ENCODE assay signal across 16 cellular contexts in the genomic region with DNA sequence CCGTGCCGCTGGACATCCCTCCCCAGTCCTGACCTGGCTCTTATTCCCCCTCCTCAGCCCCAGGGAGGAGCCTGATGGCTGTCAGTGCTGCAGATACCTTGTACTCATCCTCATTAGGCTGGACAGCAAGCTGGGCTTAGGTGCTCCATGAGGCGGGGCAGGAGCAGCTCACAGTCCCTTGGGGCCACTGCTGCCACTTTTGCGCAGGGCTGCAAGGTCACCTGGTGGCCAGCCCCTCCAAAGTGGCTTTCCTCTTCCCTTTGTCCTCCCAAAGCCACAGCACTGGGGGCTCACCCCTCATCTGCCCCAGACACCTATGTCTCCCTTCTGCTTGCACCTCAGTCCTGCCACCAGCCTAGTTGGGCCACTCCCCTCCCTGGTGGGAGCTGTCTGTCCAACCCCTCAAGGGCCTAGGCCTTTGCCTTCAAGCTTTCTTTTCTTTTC.
DNase-seq lines count a peak whose midpoint lies in the region; ATAC-seq and TF ChIP-seq lines count a peak whose summit lies in the region.
"Had no signal": no experiment of that assay in that cellular context is flagged by ENCODE, and none has a peak within 500 bp of the region (broad histone marks: within the 10 kb centered on the region; RNA-seq: fewer than 3 reads in every experiment).

No MANE protein-coding gene starts in this region.

- no peaks in the 10 kb centered on the region for H3K9me3 Mint-ChIP-seq in activated CD4-positive, alpha-beta T cell treated with anti-CD3 and anti-CD28 coated beads, Interleukin-2, amount 10 ng/mL, durations not matched to agents 7 days and 5 days
- H3K9me3 Mint-ChIP-seq in T-helper 2 cell treated with Interferon-gamma antibody and Interleukin-4, amounts not matched to agents 5 μg/mL and 100 μg/mL, for 36 hours = no peaks in the 10 kb centered on the region

- no peak for TF ChIP-seq CTCF in upper lobe of right lung (IDR thresholded peaks at IDR 0.05)

- H3K4me1 ChIP-seq in upper lobe of right lung = no peaks in the 10 kb centered on the region
- H3K4me1 ChIP-seq: Caco-2 had no signal

- H3K4me3 ChIP-seq in upper lobe of right lung = no peak overlapping the region
- H3K4me3 ChIP-seq: BLaER1, GM23248 had no signal

- H3K4me1 Mint-ChIP-seq in activated CD4-positive, alpha-beta T cell treated with anti-CD3 and anti-CD28 coated beads, Interleukin-2, amount 10 ng/mL, durations not matched to agents 7 days and 5 days = no peaks in the 10 kb centered on the region
- no peaks in the 10 kb centered on the region for H3K4me1 Mint-ChIP-seq in T-helper 2 cell treated with Interferon-gamma antibody and Interleukin-4, amounts not matched to agents 5 μg/mL and 100 μg/mL, for 36 hours (ENCODE audit: low read depth)

- no peak overlapping the region for H3K27ac Mint-ChIP-seq in activated CD4-positive, alpha-beta T cell treated with anti-CD3 and anti-CD28 coated beads, Interleukin-2, amount 10 ng/mL, durations not matched to agents 7 days and 5 days
- H3K27ac Mint-ChIP-seq in T-helper 2 cell treated with Interferon-gamma antibody and Interleukin-4, amounts not matched to agents 5 μg/mL and 100 μg/mL, for 36 hours = no peak overlapping the region

- H3K36me3 Mint-ChIP-seq in activated CD4-positive, alpha-beta T cell treated with anti-CD3 and anti-CD28 coated beads, Interleukin-2, amount 10 ng/mL, durations not matched to agents 7 days and 5 days (ENCODE audit: low read depth) = no peaks in the 10 kb centered on the region
- H3K36me3 Mint-ChIP-seq in T-helper 2 cell treated with Interferon-gamma antibody and Interleukin-4, amounts not matched to agents 5 μg/mL and 100 μg/mL, for 36 hours (ENCODE audit: low read depth) = no peaks in the 10 kb centered on the region
- H3K36me3 Mint-ChIP-seq: CD8-positive, alpha-beta memory T cell had no signal

- H3K27me3 Mint-ChIP-seq in activated CD4-positive, alpha-beta T cell treated with anti-CD3 and anti-CD28 coated beads, Interleukin-2, amount 10 ng/mL, durations not matched to agents 7 days and 5 days = peaks cover 40% of the 10 kb centered on the region
- peaks cover 36% of the 10 kb centered on the region for H3K27me3 Mint-ChIP-seq in T-helper 2 cell treated with Interferon-gamma antibody and Interleukin-4, amounts not matched to agents 5 μg/mL and 100 μg/mL, for 36 hours (ENCODE audit: low read depth)

- DNase-seq in activated CD4-positive, alpha-beta T cell treated with anti-CD3 and anti-CD28 coated beads, Interleukin-2, amount 10 ng/mL, durations not matched to agents 7 days and 5 days = peak; percentile 1
- no peak for DNase-seq in activated CD4-positive, alpha-beta T cell treated with anti-CD3 and anti-CD28 coated beads for 4 hours
- DNase-seq in islet precursor cell (peak; percentile 50), sciatic nerve (ENCODE audit: low spot score) (peak; percentile 31), upper lobe of right lung (no peak)
- no peak for DNase-seq in T-helper 2 cell treated with Interferon-gamma antibody and Interleukin-4, amounts not matched to agents 5 μg/mL and 100 μg/mL, for 36 hours (ENCODE audit: low spot score)
- DNase-seq: Caco-2; CD8-positive, alpha-beta memory T cell; DND-41; GF-D8; GM23248 had no signal

- ATAC-seq in sciatic nerve (no peak), upper lobe of right lung (no peak), GM21526 (IDR thresholded peaks at IDR 0.05; ENCODE audit: low FRiP score, unreplicated experiment) (no peak), HG02981 (IDR thresholded peaks at IDR 0.05; ENCODE audit: unreplicated experiment) (no peak)
- ATAC-seq: HCT116 had no signal

- POLR2A ChIA-PET in activated CD4-positive, alpha-beta T cell treated with anti-CD3 and anti-CD28 coated beads, Interleukin-2, amount 10 ng/mL, durations not matched to agents 7 days and 5 days (lab: Charles Lee) = no interaction called here

- peak overlapping the region; percentile 58 for H3K27ac ChIP-seq in upper lobe of right lung
- H3K27ac ChIP-seq: 22Rv1, BLaER1, GM23248 had no signal

- intact Hi-C loops in sciatic nerve (cut with DNase I) (no loop called here), upper lobe of right lung (cut with DNase I) (no loop called here)

- no peak overlapping the region for H3K4me3 Mint-ChIP-seq in activated CD4-positive, alpha-beta T cell treated with anti-CD3 and anti-CD28 coated beads, Interleukin-2, amount 10 ng/mL, durations not matched to agents 7 days and 5 days
- no peak overlapping the region for H3K4me3 Mint-ChIP-seq in T-helper 2 cell treated with Interferon-gamma antibody and Interleukin-4, amounts not matched to agents 5 μg/mL and 100 μg/mL, for 36 hours
- H3K4me3 Mint-ChIP-seq: CD8-positive, alpha-beta memory T cell had no signal

- no peaks in the 10 kb centered on the region for H3K9me3 ChIP-seq in upper lobe of right lung
- H3K9me3 ChIP-seq: Caco-2 had no signal

- no peaks in the 10 kb centered on the region for H3K36me3 ChIP-seq in upper lobe of right lung
- H3K36me3 ChIP-seq: BLaER1 had no signal

- CTCF ChIA-PET in activated CD4-positive, alpha-beta T cell treated with anti-CD3 and anti-CD28 coated beads, Interleukin-2, amount 10 ng/mL, durations not matched to agents 7 days and 5 days (lab: Charles Lee) = interaction anchor here (1.5 kb wide), 1 partner anchor 9 kb away, joined by 5 read pairs; no protein-coding TSS in a partner anchor

- peaks cover 29% of the 10 kb centered on the region for H3K27me3 ChIP-seq in upper lobe of right lung
- H3K27me3 ChIP-seq: BLaER1 had no signal

Comparison
In these comparisons a context has a peak if more than half of its experiments do, and no peak if none do; other contexts are left out.
1. DNase-seq: peak in activated CD4-positive, alpha-beta T cell treated with anti-CD3 and anti-CD28 coated beads, Interleukin-2, amount 10 ng/mL, durations not matched to agents 7 days and 5 days (single experiment), islet precursor cell (single experiment) and sciatic nerve (single experiment); none in activated CD4-positive, alpha-beta T cell treated with anti-CD3 and anti-CD28 coated beads for 4 hours (0 of 2), upper lobe of right lung (single experiment) and T-helper 2 cell treated with Interferon-gamma antibody and Interleukin-4, amounts not matched to agents 5 μg/mL and 100 μg/mL, for 36 hours (single experiment).